18 cellular contexts compared by ENCODE assay signal in genomic region chr17:74772071-74772470, GRCh38. TPM values are rescaled to one million over a fixed set of nuclear protein-coding genes. Genes with fewer than 3 reads are reported as not detected.
"Had no signal": no experiment of that assay in that cellular context is flagged by ENCODE, and none has a peak within 500 bp of the region (broad histone marks: within the 10 kb centered on the region; RNA-seq: fewer than 3 reads in every experiment).

No MANE protein-coding gene starts in this region.

- H3K27ac Mint-ChIP-seq: endodermal cell had no signal

- DNase-seq: activated gamma-delta T cell; amygdala; endodermal cell; kidney glomerular epithelial cell; occipital lobe; SHP77; sigmoid colon; stimulated activated CD4-positive, alpha-beta T cell treated with anti-CD3 and anti-CD28 coated beads, Interleukin-12 subunit alpha, Interleukin-12 subunit beta, amount 100 ng/mL, for 4 hours; stimulated activated naive CD8-positive, alpha-beta T cell treated with anti-CD3 and anti-CD28 coated beads, Interleukin-15, amount 100 ng/mL, for 72 hours; T1000 had no signal

- ATAC-seq: SK-N-SH treated with all-trans-retinoic acid at 6 μM for 48 hours; stimulated activated naive CD8-positive, alpha-beta T cell treated with anti-CD3 and anti-CD28 coated beads, Interleukin-15, amount 100 ng/mL, for 72 hours had no signal

- H3K4me3 Mint-ChIP-seq: endodermal cell; stimulated activated naive CD8-positive, alpha-beta T cell treated with anti-CD3 and anti-CD28 coated beads, Interleukin-15, amount 100 ng/mL, for 72 hours had no signal

- H3K9me3 Mint-ChIP-seq: brain; endodermal cell; stimulated activated naive CD8-positive, alpha-beta T cell treated with anti-CD3 and anti-CD28 coated beads, Interleukin-15, amount 100 ng/mL, for 72 hours had no signal

- H3K27ac ChIP-seq: sigmoid colon, thoracic aorta, VCaP had no signal

- H3K27me3 ChIP-seq: hepatocyte, sigmoid colon had no signal

- H3K27me3 Mint-ChIP-seq: stimulated activated naive CD8-positive, alpha-beta T cell treated with anti-CD3 and anti-CD28 coated beads, Interleukin-15, amount 100 ng/mL, for 72 hours had no signal

- H3K4me3 ChIP-seq: hepatocyte, sigmoid colon, thoracic aorta had no signal

- H3K9me3 ChIP-seq: sigmoid colon, thoracic aorta had no signal

RNA-seq across cellular contexts. Expression of gene CD300LF, which starts 59.3 kb away (rescaled TPM):
- total RNA-seq: activated CD8-positive, alpha-beta memory T cell treated with anti-CD3 and anti-CD28 coated beads for 36 hours; dermis microvascular lymphatic vessel endothelial cell; endodermal cell; hepatocyte; pulmonary artery endothelial cell had no signal
